In the genomic region with DNA sequence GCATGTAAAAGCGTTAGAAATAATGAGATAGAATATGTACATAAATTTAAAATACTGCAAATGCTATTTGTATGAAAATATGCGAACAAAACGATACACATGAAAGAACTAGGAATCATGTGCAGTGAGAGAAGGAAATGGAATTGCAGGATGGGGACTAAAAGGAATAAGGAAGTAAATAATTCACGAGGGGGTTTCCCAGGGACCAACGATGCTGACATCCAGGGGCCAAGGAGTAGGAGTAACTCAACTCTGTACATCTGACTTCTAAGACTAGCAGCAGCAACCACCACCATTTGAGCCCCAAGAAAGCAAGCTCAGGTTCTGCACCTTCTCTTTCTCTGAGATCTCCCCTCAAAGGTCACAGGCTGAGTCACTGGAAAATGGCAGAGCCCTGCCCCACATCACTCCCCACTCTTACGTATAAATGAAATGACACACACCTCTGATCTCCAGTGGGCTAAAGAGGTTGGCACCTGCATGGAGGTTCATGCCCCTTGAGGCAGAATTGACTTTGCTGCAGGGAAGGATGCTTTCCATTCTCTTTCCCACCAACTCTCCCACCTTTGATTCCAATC, we compare ENCODE assay signal across 1 cellular context.
TF ChIP-seq lines count a peak whose summit lies in the region.

No MANE protein-coding gene starts in this region.

TF ChIP-seq in GM23338, 12 proteins besides CTCF, POLR2A, EP300 and RAD21 (continued from another document):
- TF ChIP-seq, protein P1, sequence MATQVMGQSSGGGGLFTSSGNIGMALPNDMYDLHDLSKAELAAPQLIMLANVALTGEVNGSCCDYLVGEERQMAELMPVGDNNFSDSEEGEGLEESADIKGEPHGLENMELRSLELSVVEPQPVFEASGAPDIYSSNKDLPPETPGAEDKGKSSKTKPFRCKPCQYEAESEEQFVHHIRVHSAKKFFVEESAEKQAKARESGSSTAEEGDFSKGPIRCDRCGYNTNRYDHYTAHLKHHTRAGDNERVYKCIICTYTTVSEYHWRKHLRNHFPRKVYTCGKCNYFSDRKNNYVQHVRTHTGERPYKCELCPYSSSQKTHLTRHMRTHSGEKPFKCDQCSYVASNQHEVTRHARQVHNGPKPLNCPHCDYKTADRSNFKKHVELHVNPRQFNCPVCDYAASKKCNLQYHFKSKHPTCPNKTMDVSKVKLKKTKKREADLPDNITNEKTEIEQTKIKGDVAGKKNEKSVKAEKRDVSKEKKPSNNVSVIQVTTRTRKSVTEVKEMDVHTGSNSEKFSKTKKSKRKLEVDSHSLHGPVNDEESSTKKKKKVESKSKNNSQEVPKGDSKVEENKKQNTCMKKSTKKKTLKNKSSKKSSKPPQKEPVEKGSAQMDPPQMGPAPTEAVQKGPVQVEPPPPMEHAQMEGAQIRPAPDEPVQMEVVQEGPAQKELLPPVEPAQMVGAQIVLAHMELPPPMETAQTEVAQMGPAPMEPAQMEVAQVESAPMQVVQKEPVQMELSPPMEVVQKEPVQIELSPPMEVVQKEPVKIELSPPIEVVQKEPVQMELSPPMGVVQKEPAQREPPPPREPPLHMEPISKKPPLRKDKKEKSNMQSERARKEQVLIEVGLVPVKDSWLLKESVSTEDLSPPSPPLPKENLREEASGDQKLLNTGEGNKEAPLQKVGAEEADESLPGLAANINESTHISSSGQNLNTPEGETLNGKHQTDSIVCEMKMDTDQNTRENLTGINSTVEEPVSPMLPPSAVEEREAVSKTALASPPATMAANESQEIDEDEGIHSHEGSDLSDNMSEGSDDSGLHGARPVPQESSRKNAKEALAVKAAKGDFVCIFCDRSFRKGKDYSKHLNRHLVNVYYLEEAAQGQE (IDR thresholded peaks at IDR 0.05; ENCODE audit: unreplicated experiment) = no peak
- TF ChIP-seq NANOG (IDR thresholded peaks at IDR 0.05; ENCODE audit: borderline replicate concordance) (no peak), ZNF114 (CRISPR knock-in tag; IDR thresholded peaks at IDR 0.05) (no peak), ZNF331 (CRISPR knock-in tag; IDR thresholded peaks at IDR 0.05; ENCODE audit: low read depth) (no peak), JUNB (IDR thresholded peaks at IDR 0.05; ENCODE audit: unreplicated experiment) (no peak), EZH2phosphoT487 (IDR thresholded peaks at IDR 0.05; ENCODE audit: unreplicated experiment) (no peak)
- TF ChIP-seq, protein P2, sequence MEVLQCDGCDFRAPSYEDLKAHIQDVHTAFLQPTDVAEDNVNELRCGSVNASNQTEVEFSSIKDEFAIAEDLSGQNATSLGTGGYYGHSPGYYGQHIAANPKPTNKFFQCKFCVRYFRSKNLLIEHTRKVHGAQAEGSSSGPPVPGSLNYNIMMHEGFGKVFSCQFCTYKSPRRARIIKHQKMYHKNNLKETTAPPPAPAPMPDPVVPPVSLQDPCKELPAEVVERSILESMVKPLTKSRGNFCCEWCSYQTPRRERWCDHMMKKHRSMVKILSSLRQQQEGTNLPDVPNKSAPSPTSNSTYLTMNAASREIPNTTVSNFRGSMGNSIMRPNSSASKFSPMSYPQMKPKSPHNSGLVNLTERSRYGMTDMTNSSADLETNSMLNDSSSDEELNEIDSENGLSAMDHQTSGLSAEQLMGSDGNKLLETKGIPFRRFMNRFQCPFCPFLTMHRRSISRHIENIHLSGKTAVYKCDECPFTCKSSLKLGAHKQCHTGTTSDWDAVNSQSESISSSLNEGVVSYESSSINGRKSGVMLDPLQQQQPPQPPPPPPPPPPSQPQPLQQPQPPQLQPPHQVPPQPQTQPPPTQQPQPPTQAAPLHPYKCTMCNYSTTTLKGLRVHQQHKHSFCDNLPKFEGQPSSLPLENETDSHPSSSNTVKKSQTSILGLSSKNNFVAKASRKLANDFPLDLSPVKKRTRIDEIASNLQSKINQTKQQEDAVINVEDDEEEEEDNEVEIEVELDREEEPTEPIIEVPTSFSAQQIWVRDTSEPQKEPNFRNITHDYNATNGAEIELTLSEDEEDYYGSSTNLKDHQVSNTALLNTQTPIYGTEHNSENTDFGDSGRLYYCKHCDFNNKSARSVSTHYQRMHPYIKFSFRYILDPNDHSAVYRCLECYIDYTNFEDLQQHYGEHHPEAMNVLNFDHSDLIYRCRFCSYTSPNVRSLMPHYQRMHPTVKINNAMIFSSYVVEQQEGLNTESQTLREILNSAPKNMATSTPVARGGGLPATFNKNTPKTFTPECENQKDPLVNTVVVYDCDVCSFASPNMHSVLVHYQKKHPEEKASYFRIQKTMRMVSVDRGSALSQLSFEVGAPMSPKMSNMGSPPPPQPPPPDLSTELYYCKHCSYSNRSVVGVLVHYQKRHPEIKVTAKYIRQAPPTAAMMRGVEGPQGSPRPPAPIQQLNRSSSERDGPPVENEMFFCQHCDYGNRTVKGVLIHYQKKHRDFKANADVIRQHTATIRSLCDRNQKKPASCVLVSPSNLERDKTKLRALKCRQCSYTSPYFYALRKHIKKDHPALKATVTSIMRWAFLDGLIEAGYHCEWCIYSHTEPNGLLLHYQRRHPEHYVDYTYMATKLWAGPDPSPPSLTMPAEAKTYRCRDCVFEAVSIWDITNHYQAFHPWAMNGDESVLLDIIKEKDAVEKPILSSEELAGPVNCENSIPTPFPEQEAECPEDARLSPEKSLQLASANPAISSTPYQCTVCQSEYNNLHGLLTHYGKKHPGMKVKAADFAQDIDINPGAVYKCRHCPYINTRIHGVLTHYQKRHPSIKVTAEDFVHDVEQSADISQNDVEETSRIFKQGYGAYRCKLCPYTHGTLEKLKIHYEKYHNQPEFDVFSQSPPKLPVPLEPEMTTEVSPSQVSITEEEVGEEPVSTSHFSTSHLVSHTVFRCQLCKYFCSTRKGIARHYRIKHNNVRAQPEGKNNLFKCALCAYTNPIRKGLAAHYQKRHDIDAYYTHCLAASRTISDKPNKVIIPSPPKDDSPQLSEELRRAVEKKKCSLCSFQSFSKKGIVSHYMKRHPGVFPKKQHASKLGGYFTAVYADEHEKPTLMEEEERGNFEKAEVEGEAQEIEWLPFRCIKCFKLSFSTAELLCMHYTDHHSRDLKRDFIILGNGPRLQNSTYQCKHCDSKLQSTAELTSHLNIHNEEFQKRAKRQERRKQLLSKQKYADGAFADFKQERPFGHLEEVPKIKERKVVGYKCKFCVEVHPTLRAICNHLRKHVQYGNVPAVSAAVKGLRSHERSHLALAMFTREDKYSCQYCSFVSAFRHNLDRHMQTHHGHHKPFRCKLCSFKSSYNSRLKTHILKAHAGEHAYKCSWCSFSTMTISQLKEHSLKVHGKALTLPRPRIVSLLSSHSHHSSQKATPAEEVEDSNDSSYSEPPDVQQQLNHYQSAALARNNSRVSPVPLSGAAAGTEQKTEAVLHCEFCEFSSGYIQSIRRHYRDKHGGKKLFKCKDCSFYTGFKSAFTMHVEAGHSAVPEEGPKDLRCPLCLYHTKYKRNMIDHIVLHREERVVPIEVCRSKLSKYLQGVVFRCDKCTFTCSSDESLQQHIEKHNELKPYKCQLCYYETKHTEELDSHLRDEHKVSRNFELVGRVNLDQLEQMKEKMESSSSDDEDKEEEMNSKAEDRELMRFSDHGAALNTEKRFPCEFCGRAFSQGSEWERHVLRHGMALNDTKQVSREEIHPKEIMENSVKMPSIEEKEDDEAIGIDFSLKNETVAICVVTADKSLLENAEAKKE (CRISPR knock-in tag; IDR thresholded peaks at IDR 0.05) = no peak
- TF ChIP-seq, protein P3, sequence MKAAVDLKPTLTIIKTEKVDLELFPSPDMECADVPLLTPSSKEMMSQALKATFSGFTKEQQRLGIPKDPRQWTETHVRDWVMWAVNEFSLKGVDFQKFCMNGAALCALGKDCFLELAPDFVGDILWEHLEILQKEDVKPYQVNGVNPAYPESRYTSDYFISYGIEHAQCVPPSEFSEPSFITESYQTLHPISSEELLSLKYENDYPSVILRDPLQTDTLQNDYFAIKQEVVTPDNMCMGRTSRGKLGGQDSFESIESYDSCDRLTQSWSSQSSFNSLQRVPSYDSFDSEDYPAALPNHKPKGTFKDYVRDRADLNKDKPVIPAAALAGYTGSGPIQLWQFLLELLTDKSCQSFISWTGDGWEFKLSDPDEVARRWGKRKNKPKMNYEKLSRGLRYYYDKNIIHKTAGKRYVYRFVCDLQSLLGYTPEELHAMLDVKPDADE (IDR thresholded peaks at IDR 0.05) = no peak
